In genomic region chr1:52595061-52595460, GRCh38 we compare ENCODE assay signal across 26 cellular contexts. TPM values are rescaled to one million over a fixed set of nuclear protein-coding genes. Genes with fewer than 3 reads are reported as not detected.
A peak's percentile ranks its signal among the peaks of the same experiment; 100 is the strongest.
DNase-seq lines count a peak whose midpoint lies in the region; ATAC-seq, FAIRE-seq and TF ChIP-seq lines count a peak whose summit lies in the region.
"Had no signal": no experiment of that assay in that cellular context is flagged by ENCODE, and none has a peak within 500 bp of the region (broad histone marks: within the 10 kb centered on the region; RNA-seq: fewer than 3 reads in every experiment).

No MANE protein-coding gene starts in this region.

- DNase-seq in NCI-H2227 treated with DMSO at 0.1 percent for 48 hours (lab: John Stamatoyannopoulos, UW) (peak; percentile 31), NCI-H2227 (lab: John Stamatoyannopoulos, UW; ENCODE audit: unreplicated experiment) (no peak), bronchial epithelial cell (ENCODE audit: low read depth) (no peak), lung microvascular endothelial cell (ENCODE audit: low read depth in 2 of 2) (peak; percentile 50 to 65), globus pallidus (ENCODE audit: low spot score) (no peak), iPS-NIHi11 (ENCODE audit: low spot score) (no peak)
- no peak for DNase-seq in activated CD4-positive, CD25-positive, alpha-beta regulatory T cell treated with anti-CD3 and anti-CD28 coated beads, Interleukin-2, amount 50 U/mL, for 72 hours
- DNase-seq: BE2C; DMS153; NCI-H1048; NCI-H1417; NCI-H1694; NCI-H2029 treated with DMSO at 0.1 percent for 48 hours; NCI-H226; NCI-H510A; NCI-H69; NK-92 treated with Interleukin-12 subunit alpha and Interleukin-12 subunit beta, amount 100 ng/mL, for 24 hours; PC-9; SJCRH30 had no signal

- H3K9me3 Mint-ChIP-seq in stimulated activated memory B cell treated with anti-CD40 and anti-IgM and Interleukin-4, amounts not matched to agents 10 μg/mL and 1 μg/mL and 100 μg/mL, for 72 hours = no peaks in the 10 kb centered on the region
- H3K9me3 Mint-ChIP-seq: IgD-negative memory B cell had no signal

- no peaks in the 10 kb centered on the region for H3K36me3 Mint-ChIP-seq in stimulated activated memory B cell treated with anti-CD40 and anti-IgM and Interleukin-4, amounts not matched to agents 10 μg/mL and 1 μg/mL and 100 μg/mL, for 72 hours
- H3K36me3 Mint-ChIP-seq: CD14-positive monocyte, IgD-negative memory B cell had no signal

- H3K4me3 ChIP-seq in bronchial epithelial cell (ENCODE audit: low read depth, low read length) = no peak overlapping the region
- H3K4me3 ChIP-seq: PC-9, SJCRH30 had no signal

- H3K27me3 Mint-ChIP-seq in stimulated activated memory B cell treated with anti-CD40 and anti-IgM and Interleukin-4, amounts not matched to agents 10 μg/mL and 1 μg/mL and 100 μg/mL, for 72 hours = no peaks in the 10 kb centered on the region
- H3K27me3 Mint-ChIP-seq: IgD-negative memory B cell had no signal

- H3K4me1 Mint-ChIP-seq in stimulated activated memory B cell treated with anti-CD40 and anti-IgM and Interleukin-4, amounts not matched to agents 10 μg/mL and 1 μg/mL and 100 μg/mL, for 72 hours = peaks cover 40% of the 10 kb centered on the region

- peaks cover 2% of the 10 kb centered on the region for H3K27me3 ChIP-seq in bronchial epithelial cell (ENCODE audit: control insufficient read depth, insufficient read depth, low read length)
- H3K27me3 ChIP-seq: BE2C, SJCRH30 had no signal

- TF ChIP-seq CTCF in bronchial epithelial cell (IDR thresholded peaks at IDR 0.05; ENCODE audit: insufficient read depth, low read length, severe bottlenecking) = no peak

- ATAC-seq in stimulated activated memory B cell treated with anti-CD40 and anti-IgM and Interleukin-4, amounts not matched to agents 10 μg/mL and 1 μg/mL and 100 μg/mL, for 72 hours = no peak
- ATAC-seq: Right ventricle myocardium inferior had no signal

- no peaks in the 10 kb centered on the region for H3K36me3 ChIP-seq in bronchial epithelial cell (ENCODE audit: control insufficient read depth, insufficient read depth, low read length)
- H3K36me3 ChIP-seq: BE2C, SJCRH30 had no signal

- no peak overlapping the region for H3K4me3 Mint-ChIP-seq in stimulated activated memory B cell treated with anti-CD40 and anti-IgM and Interleukin-4, amounts not matched to agents 10 μg/mL and 1 μg/mL and 100 μg/mL, for 72 hours
- H3K4me3 Mint-ChIP-seq: CD14-positive monocyte, IgD-negative memory B cell had no signal

- peak overlapping the region; percentile 2 for H3K27ac Mint-ChIP-seq in stimulated activated memory B cell treated with anti-CD40 and anti-IgM and Interleukin-4, amounts not matched to agents 10 μg/mL and 1 μg/mL and 100 μg/mL, for 72 hours
- H3K27ac Mint-ChIP-seq: CD14-positive monocyte had no signal

- FAIRE-seq in bronchial epithelial cell (lab: Jason Lieb, UNC) = peak; percentile 18
- FAIRE-seq: GM18507, H54 had no signal

RNA-seq across cellular contexts. Expression of gene GPX7, which starts 7.1 kb away (rescaled TPM):
- 1.1 and 1.7 TPM in 2 replicates for total RNA-seq in bronchial epithelial cell
- total RNA-seq in lung microvascular endothelial cell = 5.6 and 18.1 TPM in 2 replicates
- total RNA-seq: PC-9 had no signal

RNA-seq across cellular contexts. Expression of gene SHISAL2A, which starts 37.9 kb away (rescaled TPM):
- total RNA-seq in bronchial epithelial cell (not detected in 2 replicates), lung microvascular endothelial cell (not detected in 2 replicates)
- total RNA-seq: PC-9, Right ventricle myocardium inferior, RPMI7951, SJCRH30 had no signal

RNA-seq across cellular contexts. Expression of gene TUT4, which starts 42.2 kb away (rescaled TPM):
- 17.6 and 18.6 TPM in 2 replicates for total RNA-seq in bronchial epithelial cell
- total RNA-seq in lung microvascular endothelial cell = 11.6 and 15.9 TPM in 2 replicates

Comparison
In these comparisons a context has a peak if more than half of its experiments do, and no peak if none do; other contexts are left out.
1. DNase-seq: peak in NCI-H2227 treated with DMSO at 0.1 percent for 48 hours (single experiment) and lung microvascular endothelial cell (2 of 2); none in NCI-H2227 (single experiment), bronchial epithelial cell (single experiment), activated CD4-positive, CD25-positive, alpha-beta regulatory T cell treated with anti-CD3 and anti-CD28 coated beads, Interleukin-2, amount 50 U/mL, for 72 hours (single experiment), globus pallidus (single experiment) and iPS-NIHi11 (single experiment).